Comparison of ENCODE assay signal across 12 cellular contexts in the genomic region with DNA sequence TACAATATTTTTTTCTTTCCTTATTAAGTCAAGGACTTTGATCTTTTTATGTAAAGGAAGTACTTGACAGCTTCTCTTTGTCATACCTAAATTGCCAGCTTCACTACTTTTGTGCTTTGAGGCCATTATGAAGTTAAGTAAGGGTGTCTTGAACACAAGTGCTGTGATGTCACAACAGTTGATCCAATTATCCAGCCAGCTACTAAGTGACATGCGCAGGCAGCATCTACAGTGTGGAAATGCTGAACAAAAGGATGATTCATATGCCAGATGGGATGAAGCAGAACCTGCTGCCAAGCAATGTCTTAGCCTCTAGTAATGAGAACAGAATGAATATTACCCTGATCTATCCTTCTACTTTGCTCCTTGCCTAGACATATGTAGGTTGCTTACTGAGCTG.
DNase-seq lines count a peak whose midpoint lies in the region; ATAC-seq and TF ChIP-seq lines count a peak whose summit lies in the region.
"Had no signal": no experiment of that assay in that cellular context is flagged by ENCODE, and none has a peak within 500 bp of the region (broad histone marks: within the 10 kb centered on the region; RNA-seq: fewer than 3 reads in every experiment).

No MANE protein-coding gene starts in this region.

- no peaks in the 10 kb centered on the region for H3K36me3 ChIP-seq in mucosa of descending colon (ENCODE audit: low read depth)

- H3K9me3 ChIP-seq in mucosa of descending colon, result no peaks in the 10 kb centered on the region

- DNase-seq in DMS53 treated with DMSO at 0.1 percent for 48 hours (lab: John Stamatoyannopoulos, UW; ENCODE audit: unreplicated experiment) (peak; percentile 24), NCI-H446 (lab: John Stamatoyannopoulos, UW) (peak; percentile 24 to 57), dermis blood vessel endothelial cell (peak; percentile 63), mucosa of descending colon (no peak), GDM1 (lab: John Stamatoyannopoulos, UW) (no peak), omental fat pad (ENCODE audit: low spot score) (no peak), GM19240 (ENCODE audit: insufficient read length, low spot score) (no peak)
- DNase-seq: kidney; right cardiac atrium; SHP77 treated with DMSO at 0.1 percent for 48 hours; stimulated activated CD8-positive, alpha-beta memory T cell treated with anti-CD3 and anti-CD28 coated beads, Interleukin-4, amount 100 ng/mL, for 48 hours had no signal

- H3K4me1 ChIP-seq in mucosa of descending colon (ENCODE audit: low read depth), result no peaks in the 10 kb centered on the region

- peak; percentile 28 for ATAC-seq in mucosa of descending colon
- ATAC-seq in omental fat pad (ENCODE audit: low FRiP score), result no peak
- ATAC-seq in GM18867 (IDR thresholded peaks at IDR 0.05; ENCODE audit: unreplicated experiment), result no peak
- ATAC-seq: right cardiac atrium had no signal

- intact Hi-C loops in mucosa of descending colon (cut with DNase I, micrococcal nuclease), result no loop called here

- H3K4me3 ChIP-seq in mucosa of descending colon, result no peak overlapping the region

- TF ChIP-seq CTCF in mucosa of descending colon (IDR thresholded peaks at IDR 0.05) (no peak), omental fat pad (IDR thresholded peaks at IDR 0.05) (no peak)

Comparison
In these comparisons a context has a peak if more than half of its experiments do, and no peak if none do; other contexts are left out.
1. DNase-seq: peak in DMS53 treated with DMSO at 0.1 percent for 48 hours (single experiment), NCI-H446 (2 of 2) and dermis blood vessel endothelial cell (single experiment); none in mucosa of descending colon (0 of 3), GDM1 (single experiment), omental fat pad (single experiment) and GM19240 (single experiment).